In genomic region chr2:221088506-221088905, GRCh38 we compare ENCODE assay signal across 20 cellular contexts.
DNase-seq lines count a peak whose midpoint lies in the region; ATAC-seq, FAIRE-seq and TF ChIP-seq lines count a peak whose summit lies in the region.
"Had no signal": no experiment of that assay in that cellular context is flagged by ENCODE, and none has a peak within 500 bp of the region (broad histone marks: within the 10 kb centered on the region; RNA-seq: fewer than 3 reads in every experiment).

No MANE protein-coding gene starts in this region.

- H4K20me1 ChIP-seq in endothelial cell of umbilical vein (replicated peaks; ENCODE audit: control insufficient read depth, extremely low read depth, insufficient read depth, low read length): no peaks in the 10 kb centered on the region

- no peaks in the 10 kb centered on the region for H3K27me3 Mint-ChIP-seq in endothelial cell (ENCODE audit: unreplicated experiment)

- H3K4me1 Mint-ChIP-seq in endothelial cell (ENCODE audit: unreplicated experiment): no peaks in the 10 kb centered on the region

- H3K27me3 ChIP-seq in SJCRH30: no peaks in the 10 kb centered on the region
- no peaks in the 10 kb centered on the region for H3K27me3 ChIP-seq in endothelial cell of umbilical vein (ENCODE audit: control insufficient read depth in 2 of 2, insufficient read depth in 2 of 2, low read length in 2 of 2)
- H3K27me3 ChIP-seq: BE2C had no signal

- in situ Hi-C loops in G401 (cut with HindIII; ENCODE audit: low sequenced_read_pairs): no loop called here

- H3K4me2 ChIP-seq in endothelial cell of umbilical vein (ENCODE audit: insufficient read depth, low read length): peak overlapping the region; percentile 65
- H3K4me2 ChIP-seq: A549 had no signal

- BruUV-seq in endothelial cell of umbilical vein (replicated peaks; lab: Mats Ljungman, UMichigan): no TSS peak

- H3K27ac ChIP-seq in SJCRH30 (peak overlapping the region; percentile 69), endothelial cell of umbilical vein (ENCODE audit: insufficient read depth, low read depth, low read length) (no peak overlapping the region)
- H3K27ac ChIP-seq: A549, C4-2B, GM23248 had no signal

- peaks cover 20% of the 10 kb centered on the region for H3K4me1 ChIP-seq in SJCRH30
- peaks cover 12% of the 10 kb centered on the region for H3K4me1 ChIP-seq in endothelial cell of umbilical vein (ENCODE audit: control insufficient read depth, extremely low read depth, insufficient read depth, low read length)
- H3K4me1 ChIP-seq: A549, BE2C had no signal

- no peak overlapping the region for H3K9ac ChIP-seq in endothelial cell of umbilical vein (replicated peaks; ENCODE audit: extremely low read depth, insufficient read depth, low read length)
- H3K9ac ChIP-seq: GM23248 had no signal

- H3K9me3 Mint-ChIP-seq in endothelial cell (ENCODE audit: unreplicated experiment): no peaks in the 10 kb centered on the region
- H3K9me3 Mint-ChIP-seq: CD8-positive, alpha-beta T cell had no signal

- no peaks in the 10 kb centered on the region for H3K9me3 ChIP-seq in SJCRH30 (replicated peaks)
- H3K9me3 ChIP-seq in endothelial cell of umbilical vein (replicated peaks; ENCODE audit: control insufficient read depth, insufficient read depth, low read length): no peaks in the 10 kb centered on the region
- H3K9me3 ChIP-seq: A549, BE2C had no signal

- H3K9me1 ChIP-seq in endothelial cell of umbilical vein (replicated peaks; ENCODE audit: control insufficient read depth, extremely low read depth, insufficient read depth, low read length): no peaks in the 10 kb centered on the region

- peak; percentile 55 for FAIRE-seq in endothelial cell of umbilical vein (lab: Jason Lieb, UNC)
- FAIRE-seq: A549, GM12892, GM19239, K562 had no signal

- dilution Hi-C loops in endothelial cell of umbilical vein (cut with MboI; ENCODE audit: extremely low pct_ligation_motif_present, low sequenced_read_pairs): no loop called here

- intact Hi-C loops in endothelial cell of umbilical vein (cut with micrococcal nuclease): loop anchor here (5.0 kb wide), 1 partner anchor 484 kb away; the partner anchor contains the start of gene EPHA4
- intact Hi-C loops in head of caudate nucleus (cut with DNase I): no loop called here

- H2AFZ ChIP-seq in endothelial cell of umbilical vein (ENCODE audit: low read depth, low read length): no peak overlapping the region
- H2AFZ ChIP-seq: GM23248 had no signal

- DNase-seq in DMS53 (lab: John Stamatoyannopoulos, UW) (peak; percentile 44), G401 (ENCODE audit: low spot score) (peak; percentile 55), SJCRH30 (peak; percentile 82 to 92), endothelial cell of umbilical vein (ENCODE audit: low read depth, low spot score) (no peak), endothelial cell (ENCODE audit: low spot score) (no peak), head of caudate nucleus (no peak), COLO829 (ENCODE audit: low spot score) (no peak)
- DNase-seq: BE2C; CD8-positive, alpha-beta T cell; DMS79 treated with DMSO at 0.1 percent for 48 hours; EL; GDM1; GM23248; H7 had no signal

- CTCF ChIA-PET in endothelial cell of umbilical vein (lab: Charles Lee): interaction anchor here (0.6 to 1.1 kb wide), 4 partner anchors 8 to 485 kb away, joined by 3 to 5 read pairs (median 4); no protein-coding TSS in a partner anchor

- TF ChIP-seq CTCF in endothelial cell of umbilical vein (IDR thresholded peaks at IDR 0.05; ENCODE audit: extremely low read depth in 1 of 2, insufficient read depth in 1 of 2, low read depth in 1 of 2, low read length in 2 of 2) (no peak), endothelial cell (IDR thresholded peaks at IDR 0.05; ENCODE audit: unreplicated experiment) (no peak)

- H3K36me3 ChIP-seq in SJCRH30: no peaks in the 10 kb centered on the region
- no peaks in the 10 kb centered on the region for H3K36me3 ChIP-seq in endothelial cell of umbilical vein (ENCODE audit: control insufficient read depth in 2 of 2, extremely low read depth in 1 of 2, insufficient read depth in 2 of 2, low read length in 2 of 2)
- H3K36me3 ChIP-seq: BE2C had no signal

- H3K4me3 Mint-ChIP-seq in endothelial cell (ENCODE audit: unreplicated experiment): no peak overlapping the region
- H3K4me3 Mint-ChIP-seq: CD8-positive, alpha-beta T cell had no signal

- no peaks in the 10 kb centered on the region for H3K36me3 Mint-ChIP-seq in endothelial cell (ENCODE audit: low read depth, unreplicated experiment)
- H3K36me3 Mint-ChIP-seq: CD8-positive, alpha-beta T cell had no signal

- TF ChIP-seq POLR2A in endothelial cell of umbilical vein (IDR thresholded peaks at IDR 0.05; ENCODE audit: low read depth, low read length): no peak

- POLR2A ChIA-PET in endothelial cell of umbilical vein (lab: Charles Lee): interaction anchor here (0.6 kb wide), 1 partner anchor 411 kb away, joined by 7 read pairs; no protein-coding TSS in a partner anchor

- no peak for ATAC-seq in GM18511 (IDR thresholded peaks at IDR 0.05; ENCODE audit: unreplicated experiment)
- ATAC-seq: A549; CD8-positive, alpha-beta T cell; K562 had no signal

- H3K27ac Mint-ChIP-seq in endothelial cell (ENCODE audit: unreplicated experiment): no peak overlapping the region
- H3K27ac Mint-ChIP-seq: CD8-positive, alpha-beta T cell had no signal

- H3K4me3 ChIP-seq in SJCRH30: no peak overlapping the region
- no peak overlapping the region for H3K4me3 ChIP-seq in endothelial cell of umbilical vein (replicated peaks in 1 of 3; ENCODE audit: insufficient read depth in 1 of 3, low read depth in 1 of 3, low read length in 3 of 3)
- H3K4me3 ChIP-seq: A549, GM23248, K562 had no signal

- H3K79me2 ChIP-seq in endothelial cell of umbilical vein (ENCODE audit: control insufficient read depth, insufficient read depth, low read length): no peaks in the 10 kb centered on the region

TF ChIP-seq in endothelial cell of umbilical vein, 7 proteins besides CTCF, POLR2A, EP300 and RAD21:
- TF ChIP-seq JUN (IDR thresholded peaks at IDR 0.05; ENCODE audit: borderline replicate concordance, insufficient read depth, insufficient read length, low read depth): no peak
- no peak for TF ChIP-seq EZH2 (IDR thresholded peaks at IDR 0.05; ENCODE audit: borderline replicate concordance, low read depth, low read length, severe bottlenecking)
- TF ChIP-seq FOS (IDR thresholded peaks at IDR 0.05; ENCODE audit: borderline replicate concordance, insufficient read depth, low read length): no peak
- no peak for TF ChIP-seq GATA2 (IDR thresholded peaks at IDR 0.05; ENCODE audit: insufficient read depth, insufficient read length, low read depth, low read length)
- no peak for TF ChIP-seq MYC (IDR thresholded peaks at IDR 0.05; ENCODE audit: low read depth, low read length)
- no peak for TF ChIP-seq POLR2AphosphoS5 (IDR thresholded peaks at IDR 0.05; ENCODE audit: insufficient read depth, low read depth, low read length)
- TF ChIP-seq, protein P1, sequence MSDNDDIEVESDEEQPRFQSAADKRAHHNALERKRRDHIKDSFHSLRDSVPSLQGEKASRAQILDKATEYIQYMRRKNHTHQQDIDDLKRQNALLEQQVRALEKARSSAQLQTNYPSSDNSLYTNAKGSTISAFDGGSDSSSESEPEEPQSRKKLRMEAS (IDR thresholded peaks at IDR 0.05; ENCODE audit: insufficient read depth, insufficient read length): no peak

Comparison
In these comparisons a context has a peak if more than half of its experiments do, and no peak if none do; other contexts are left out.
1. DNase-seq: peak in DMS53 (single experiment), G401 (single experiment) and SJCRH30 (2 of 2); none in endothelial cell of umbilical vein (single experiment), endothelial cell (single experiment), head of caudate nucleus (0 of 42) and COLO829 (single experiment).